23 cellular contexts compared by ENCODE assay signal in genomic region chr2:212345966-212346365, GRCh38.
DNase-seq lines count a peak whose midpoint lies in the region; ATAC-seq and TF ChIP-seq lines count a peak whose summit lies in the region.
"Had no signal": no experiment of that assay in that cellular context is flagged by ENCODE, and none has a peak within 500 bp of the region (broad histone marks: within the 10 kb centered on the region; RNA-seq: fewer than 3 reads in every experiment).

No MANE protein-coding gene starts in this region.

- ATAC-seq in Right ventricle myocardium superior (ENCODE audit: poor library complexity), result peak; percentile 86
- no peak for ATAC-seq in activated T-cell treated with anti-CD3 and anti-CD28 coated beads, Interleukin-2, amount 50 U/mL, for 72 hours (replicated peaks in 1 of 2)
- ATAC-seq: A549, GM12878, GM23338, HCT116 had no signal

- H2AFZ ChIP-seq in MM.1S (ENCODE audit: low read length), result no peak overlapping the region
- H2AFZ ChIP-seq: GM23338 had no signal

- H3K9me2 ChIP-seq in MM.1S (replicated peaks; ENCODE audit: insufficient read depth, low read length), result no peaks in the 10 kb centered on the region

- TF ChIP-seq CTCF in left ventricle myocardium inferior (IDR thresholded peaks at IDR 0.05; ENCODE audit: borderline replicate concordance) (no peak), MM.1S (IDR thresholded peaks at IDR 0.05; ENCODE audit: low read length) (no peak), fibroblast of the aortic adventitia (IDR thresholded peaks at IDR 0.05; ENCODE audit: insufficient read depth, low read length) (no peak)

- no peak overlapping the region for H3K27ac Mint-ChIP-seq in activated T-cell treated with anti-CD3 and anti-CD28 coated beads, Interleukin-2, amount 50 U/mL, for 72 hours
- H3K27ac Mint-ChIP-seq: CD14-positive monocyte; CD4-positive, alpha-beta T cell; CD8-positive, alpha-beta memory T cell; GM23338; H9 had no signal

- no peaks in the 10 kb centered on the region for H3K79me2 ChIP-seq in MM.1S (ENCODE audit: low read length)

- H3K4me3 ChIP-seq in left ventricle myocardium inferior, result no peak overlapping the region
- H3K4me3 ChIP-seq in MM.1S (ENCODE audit: low read length), result no peak overlapping the region
- H3K4me3 ChIP-seq in fibroblast of the aortic adventitia (ENCODE audit: low read depth, low read length), result no peak overlapping the region
- H3K4me3 ChIP-seq: A549; BLaER1 treated with 17β-estradiol and CSF1 and Interleukin-3, amounts not matched to agents 10 nM and 100 nM; GM12878; GM23338 had no signal

- intact Hi-C loops in Right ventricle myocardium superior (cut with DNase I) (no loop called here), left ventricle myocardium inferior (cut with micrococcal nuclease) (no loop called here), head of caudate nucleus (cut with DNase I) (no loop called here)

- H3F3A ChIP-seq in MM.1S (ENCODE audit: insufficient read depth, low read length), result 0 out of 2 replicates have a peak, but pooled peaks cover 7% of the 10 kb centered on the region

- no peak overlapping the region for H3K9ac ChIP-seq in MM.1S (ENCODE audit: low read length)
- H3K9ac ChIP-seq: BLaER1 treated with 17β-estradiol and CSF1 and Interleukin-3, amounts not matched to agents 10 nM and 100 nM had no signal

- H3K4me2 ChIP-seq in MM.1S (ENCODE audit: low read depth, low read length), result no peak overlapping the region
- H3K4me2 ChIP-seq: A549; BLaER1 treated with 17β-estradiol and CSF1 and Interleukin-3, amounts not matched to agents 10 nM and 100 nM; GM23338 had no signal

- H3K4me1 ChIP-seq in left ventricle myocardium inferior (peaks cover 6% of the 10 kb centered on the region), MM.1S (ENCODE audit: low read length) (peaks cover 19% of the 10 kb centered on the region)
- H3K4me1 ChIP-seq: A549; BLaER1 treated with 17β-estradiol and CSF1 and Interleukin-3, amounts not matched to agents 10 nM and 100 nM had no signal

- H3K4me1 Mint-ChIP-seq in activated T-cell treated with anti-CD3 and anti-CD28 coated beads, Interleukin-2, amount 50 U/mL, for 72 hours (ENCODE audit: low read depth), result no peaks in the 10 kb centered on the region
- H3K4me1 Mint-ChIP-seq: CD14-positive monocyte; CD8-positive, alpha-beta memory T cell had no signal

- no peaks in the 10 kb centered on the region for H3K36me3 Mint-ChIP-seq in activated T-cell treated with anti-CD3 and anti-CD28 coated beads, Interleukin-2, amount 50 U/mL, for 72 hours (ENCODE audit: insufficient read depth in 2 of 2)
- H3K36me3 Mint-ChIP-seq: CD14-positive monocyte; CD8-positive, alpha-beta memory T cell had no signal

- H3K27me3 ChIP-seq in left ventricle myocardium inferior (ENCODE audit: low read depth), result no peaks in the 10 kb centered on the region
- H3K27me3 ChIP-seq in MM.1S (replicated peaks; ENCODE audit: insufficient read depth, low read length), result no peaks in the 10 kb centered on the region
- H3K27me3 ChIP-seq: BE2C; BLaER1 treated with 17β-estradiol and CSF1 and Interleukin-3, amounts not matched to agents 10 nM and 100 nM had no signal

- H3K36me3 ChIP-seq in left ventricle myocardium inferior (no peaks in the 10 kb centered on the region), MM.1S (replicated peaks; ENCODE audit: insufficient read depth, low read length) (no peaks in the 10 kb centered on the region)
- H3K36me3 ChIP-seq: BE2C; BLaER1 treated with 17β-estradiol and CSF1 and Interleukin-3, amounts not matched to agents 10 nM and 100 nM had no signal

- H3K4me3 Mint-ChIP-seq in activated T-cell treated with anti-CD3 and anti-CD28 coated beads, Interleukin-2, amount 50 U/mL, for 72 hours, result no peak overlapping the region
- H3K4me3 Mint-ChIP-seq: CD14-positive monocyte; CD4-positive, alpha-beta T cell; CD8-positive, alpha-beta memory T cell; GM23338; H9 had no signal

- no peak for DNase-seq in Right ventricle myocardium superior
- no peak for DNase-seq in left ventricle myocardium inferior
- DNase-seq in MM.1S, result peak; percentile 16
- DNase-seq in fibroblast of the aortic adventitia (ENCODE audit: low read depth), result peak; percentile 13
- no peak for DNase-seq in activated T-cell treated with anti-CD3 and anti-CD28 coated beads, Interleukin-2, amount 50 U/mL, for 72 hours
- no peak for DNase-seq in head of caudate nucleus
- DNase-seq: 8988T; ACHN; AML-193; BE2C; CD4-positive, alpha-beta T cell; CD8-positive, alpha-beta memory T cell; DMS 273 treated with DMSO at 0.1 percent for 48 hours; DMS79; EL; GDM1; H9 had no signal

- H4K20me1 ChIP-seq in MM.1S (ENCODE audit: insufficient read depth, low read length), result no peaks in the 10 kb centered on the region
- H4K20me1 ChIP-seq: BLaER1 treated with 17β-estradiol and CSF1 and Interleukin-3, amounts not matched to agents 10 nM and 100 nM had no signal

- H3K27ac ChIP-seq in left ventricle myocardium inferior (replicated peaks), result no peak overlapping the region
- no peak overlapping the region for H3K27ac ChIP-seq in MM.1S (ENCODE audit: low read length)
- H3K27ac ChIP-seq: A549; BLaER1 treated with 17β-estradiol and CSF1 and Interleukin-3, amounts not matched to agents 10 nM and 100 nM had no signal

- H3K9me3 Mint-ChIP-seq in activated T-cell treated with anti-CD3 and anti-CD28 coated beads, Interleukin-2, amount 50 U/mL, for 72 hours, result no peaks in the 10 kb centered on the region
- H3K9me3 Mint-ChIP-seq: CD4-positive, alpha-beta T cell had no signal

- no peaks in the 10 kb centered on the region for H3K27me3 Mint-ChIP-seq in activated T-cell treated with anti-CD3 and anti-CD28 coated beads, Interleukin-2, amount 50 U/mL, for 72 hours (ENCODE audit: low read depth)
- H3K27me3 Mint-ChIP-seq: CD4-positive, alpha-beta T cell; CD8-positive, alpha-beta memory T cell had no signal

- H3K9me3 ChIP-seq in left ventricle myocardium inferior (replicated peaks) (no peaks in the 10 kb centered on the region), MM.1S (replicated peaks; ENCODE audit: insufficient read depth, low read length) (no peaks in the 10 kb centered on the region)
- H3K9me3 ChIP-seq: A549; BLaER1 treated with 17β-estradiol and CSF1 and Interleukin-3, amounts not matched to agents 10 nM and 100 nM had no signal

Comparison
In these comparisons a context has a peak if more than half of its experiments do, and no peak if none do; other contexts are left out.
1. DNase-seq: peak in MM.1S (single experiment) and fibroblast of the aortic adventitia (single experiment); none in Right ventricle myocardium superior (single experiment), left ventricle myocardium inferior (single experiment), activated T-cell treated with anti-CD3 and anti-CD28 coated beads, Interleukin-2, amount 50 U/mL, for 72 hours (0 of 2) and head of caudate nucleus (0 of 42).